In the genomic region with DNA sequence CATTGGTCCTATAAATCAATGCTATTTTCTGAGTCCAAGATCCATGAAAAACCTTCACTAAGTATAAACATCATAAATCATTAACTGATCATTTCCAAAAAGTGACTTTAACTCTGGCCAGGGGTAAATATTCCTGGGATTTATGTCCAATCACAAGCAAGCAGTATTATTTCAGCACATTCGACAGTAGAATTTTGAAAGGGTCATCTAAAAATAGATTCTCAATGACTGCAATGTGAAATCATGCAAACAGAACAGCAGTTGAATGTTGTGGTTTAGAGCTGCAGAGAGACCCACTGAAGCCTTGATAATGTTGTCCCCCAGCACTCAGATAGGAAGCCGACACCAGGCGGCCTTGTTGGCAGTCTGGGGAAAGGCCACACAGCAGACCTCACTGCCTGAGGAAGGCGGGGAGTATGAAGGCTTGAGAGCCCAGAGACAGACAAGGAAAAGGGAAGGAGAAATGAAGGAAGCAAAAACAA, we compare ENCODE assay signal across 8 cellular contexts. TPM values are rescaled to one million over a fixed set of nuclear protein-coding genes. Genes with fewer than 3 reads are reported as not detected.
DNase-seq lines count a peak whose midpoint lies in the region; ATAC-seq and TF ChIP-seq lines count a peak whose summit lies in the region.

No MANE protein-coding gene starts in this region.

- TF ChIP-seq CTCF in adrenal gland (IDR thresholded peaks at IDR 0.05), result no peak

- peak in 1 of 2 donors; percentile 18 for TF ChIP-seq POLR2A in adrenal gland (IDR thresholded peaks at IDR 0.05)

- H3K4me3 ChIP-seq in adrenal gland, result no peak overlapping the region
- peak overlapping the region in 1 of 2 donors; percentile 52 for H3K4me3 ChIP-seq in stomach smooth muscle (ENCODE audit: low read length in 2 of 2)

- H3K4me1 ChIP-seq in adrenal gland (replicated peaks in 1 of 2) (peaks cover 10 to 19% of the 10 kb centered on the region in 2 donors), stomach smooth muscle (ENCODE audit: control insufficient read depth, insufficient read depth, low read length) (peaks cover 31% of the 10 kb centered on the region)

- POLR2A ChIA-PET in HEK293T (lab: Yijun Ruan, JAX), result no interaction called here

- H3K36me3 ChIP-seq in adrenal gland (replicated peaks in 1 of 2) (no peaks in the 10 kb centered on the region), stomach smooth muscle (ENCODE audit: control insufficient read depth in 2 of 2, insufficient read depth in 2 of 2, low read length in 2 of 2) (no peaks in the 10 kb centered on the region)

- DNase-seq in HEK293T (ENCODE audit: extremely low spot score) (no peak), adrenal gland (peak in 6 of 7 donors; percentile 31 to 74 (median 42)), islet precursor cell (peak; percentile 73)
- no peak for DNase-seq in activated T-cell treated with anti-CD3 and anti-CD28 coated beads, Interleukin-2, amount 50 U/mL, for 1 hour
- DNase-seq in stimulated activated CD4-positive, alpha-beta T cell treated with anti-CD3 and anti-CD28 coated beads, Interleukin-2, amount 100 ng/mL, for 24 hours, result no peak

- no peak overlapping the region for H3K9ac ChIP-seq in stomach smooth muscle (ENCODE audit: low read length in 2 of 2)

- no peak for ATAC-seq in GM21619 (IDR thresholded peaks at IDR 0.05; ENCODE audit: unreplicated experiment)
- ATAC-seq in HG03442 (IDR thresholded peaks at IDR 0.05; ENCODE audit: unreplicated experiment), result no peak

- CTCF ChIA-PET in HEK293T (lab: Yijun Ruan, JAX), result no interaction called here

- H3K27ac ChIP-seq in adrenal gland (peak overlapping the region; percentile 50 to 64 (median 60)), stomach smooth muscle (ENCODE audit: low read length) (peak overlapping the region; percentile 66)

- H3K27me3 ChIP-seq in adrenal gland, result no peaks in the 10 kb centered on the region
- no peaks in the 10 kb centered on the region for H3K27me3 ChIP-seq in stomach smooth muscle (ENCODE audit: control insufficient read depth in 1 of 2, insufficient read depth in 2 of 2, low read length in 2 of 2)

- WGBS in adrenal gland, 4 donors, result 11 to 29% (median 21%) methylated on average over 4 of the region's 4 CpGs

- intact Hi-C loops in adrenal gland (cut with DNase I), result no loop called here

- H3K9me3 ChIP-seq in adrenal gland (replicated peaks in 1 of 3) (no peaks in the 10 kb centered on the region), stomach smooth muscle (ENCODE audit: control insufficient read depth in 2 of 2, low read length in 2 of 2) (no peaks in the 10 kb centered on the region)

TF ChIP-seq in HEK293T, 16 proteins besides CTCF, POLR2A, EP300 and RAD21:
- TF ChIP-seq, protein P1, sequence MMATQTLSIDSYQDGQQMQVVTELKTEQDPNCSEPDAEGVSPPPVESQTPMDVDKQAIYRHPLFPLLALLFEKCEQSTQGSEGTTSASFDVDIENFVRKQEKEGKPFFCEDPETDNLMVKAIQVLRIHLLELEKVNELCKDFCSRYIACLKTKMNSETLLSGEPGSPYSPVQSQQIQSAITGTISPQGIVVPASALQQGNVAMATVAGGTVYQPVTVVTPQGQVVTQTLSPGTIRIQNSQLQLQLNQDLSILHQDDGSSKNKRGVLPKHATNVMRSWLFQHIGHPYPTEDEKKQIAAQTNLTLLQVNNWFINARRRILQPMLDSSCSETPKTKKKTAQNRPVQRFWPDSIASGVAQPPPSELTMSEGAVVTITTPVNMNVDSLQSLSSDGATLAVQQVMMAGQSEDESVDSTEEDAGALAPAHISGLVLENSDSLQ (IDR thresholded peaks at IDR 0.05), result peak; percentile 55; the same call in 1 of the 2 replicates
- no peak for TF ChIP-seq FOXK2 (IDR thresholded peaks at IDR 0.05)
TF ChIP-seq in HEK293T: peak in this region for 1.

RNA-seq across cellular contexts. Expression of a gene that starts 38.1 kb away (rescaled TPM):
- 10 to 100 TPM; 34.7 to 81.7 (median 55.2) TPM for total RNA-seq in adrenal gland
- 10 to 100 TPM; 16.0 to 78.9 (median 21.8) TPM for polyA plus RNA-seq in adrenal gland

Comparison
In these comparisons a context has a peak if more than half of its experiments do, and no peak if none do; other contexts are left out.
1. DNase-seq: peak in adrenal gland (6 of 7) and islet precursor cell (single experiment); none in HEK293T (single experiment), activated T-cell treated with anti-CD3 and anti-CD28 coated beads, Interleukin-2, amount 50 U/mL, for 1 hour (single experiment) and stimulated activated CD4-positive, alpha-beta T cell treated with anti-CD3 and anti-CD28 coated beads, Interleukin-2, amount 100 ng/mL, for 24 hours (0 of 2).